In the genomic region with DNA sequence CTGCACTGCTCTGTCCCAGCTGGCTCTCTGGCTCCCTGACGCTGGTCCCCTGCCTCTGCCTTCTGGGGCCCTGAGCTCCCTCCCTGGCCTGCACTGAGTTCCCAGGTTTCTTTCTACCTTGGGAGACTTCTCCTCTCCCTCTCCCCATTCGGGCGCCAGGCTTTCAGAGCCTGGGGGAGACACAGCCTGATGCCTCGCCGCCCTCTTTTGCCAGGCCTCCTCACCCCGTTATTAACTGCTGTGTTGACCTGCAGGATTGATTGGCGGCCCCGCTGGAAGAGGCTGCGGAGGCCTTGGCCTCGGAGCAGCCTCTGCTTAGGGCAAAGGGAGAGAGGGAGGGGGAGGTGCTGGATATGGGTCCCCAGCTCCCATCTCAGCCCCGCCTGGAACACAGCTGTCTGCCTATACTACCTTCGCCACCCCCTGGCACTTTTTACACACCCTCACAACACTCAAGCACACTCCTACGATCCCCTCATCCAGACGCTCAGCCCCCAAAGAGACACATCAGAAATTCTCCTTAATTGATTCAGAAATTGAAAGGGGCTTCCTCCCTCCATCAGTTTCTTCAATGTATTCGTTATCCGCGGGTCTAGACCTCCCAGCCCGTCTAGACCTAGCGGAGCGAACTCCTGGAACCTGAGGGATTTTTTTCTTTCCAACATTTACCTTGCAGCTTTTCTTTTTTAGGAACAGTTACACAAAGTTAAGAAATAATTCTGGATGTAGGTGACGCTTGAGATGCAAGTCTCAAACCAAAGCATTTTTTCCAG, we compare ENCODE assay signal across 17 cellular contexts. TPM values are rescaled to one million over a fixed set of nuclear protein-coding genes. Genes with fewer than 3 reads are reported as not detected.
DNase-seq lines count a peak whose midpoint lies in the region; ATAC-seq and TF ChIP-seq lines count a peak whose summit lies in the region.
"Had no signal": no experiment of that assay in that cellular context is flagged by ENCODE, and none has a peak within 500 bp of the region (broad histone marks: within the 10 kb centered on the region; RNA-seq: fewer than 3 reads in every experiment).

No MANE protein-coding gene starts in this region.

- H3K27ac ChIP-seq in smooth muscle cell (ENCODE audit: low read depth) = no peak overlapping the region

- POLR2A ChIA-PET in activated CD8-positive, alpha-beta T cell treated with anti-CD3 and anti-CD28 coated beads, Interleukin-2, amount 10 ng/mL, durations not matched to agents 7 days and 5 days (lab: Charles Lee) = interaction anchor here (0.6 to 0.7 kb wide), 2 partner anchors 12 to 28 kb away, joined by 3 to 4 read pairs; no protein-coding TSS in a partner anchor
- POLR2A ChIA-PET in activated CD8-positive, alpha-beta T cell treated with anti-CD3 and anti-CD28 coated beads for 36 hours (lab: Charles Lee) = interaction anchor here (0.7 kb wide), 1 partner anchor 186 kb away, joined by 3 read pairs; no protein-coding TSS in a partner anchor
- POLR2A ChIA-PET in WTC11 (lab: Charles Lee) = no interaction called here

- no peaks in the 10 kb centered on the region for H3K9me3 Mint-ChIP-seq in activated CD8-positive, alpha-beta T cell treated with anti-CD3 and anti-CD28 coated beads, Interleukin-2, amount 10 ng/mL, durations not matched to agents 7 days and 5 days (ENCODE audit: insufficient read depth)
- no peaks in the 10 kb centered on the region for H3K9me3 Mint-ChIP-seq in activated CD8-positive, alpha-beta T cell treated with anti-CD3 and anti-CD28 coated beads for 36 hours
- H3K9me3 Mint-ChIP-seq in WTC11 = no peaks in the 10 kb centered on the region

- no peak overlapping the region for H2AFZ ChIP-seq in smooth muscle cell (ENCODE audit: low read depth)

- no peak for TF ChIP-seq CTCF in activated CD8-positive, alpha-beta T cell treated with anti-CD3 and anti-CD28 coated beads for 36 hours (IDR thresholded peaks at IDR 0.05)
- TF ChIP-seq CTCF in WTC11 (IDR thresholded peaks at IDR 0.05) (no peak), smooth muscle cell (IDR thresholded peaks at IDR 0.05; ENCODE audit: borderline replicate concordance, insufficient read depth, poor library complexity, severe bottlenecking) (no peak)

- H3K27me3 ChIP-seq in smooth muscle cell (ENCODE audit: low read depth) = peaks cover 100% of the 10 kb centered on the region

- no peaks in the 10 kb centered on the region for H3K36me3 ChIP-seq in smooth muscle cell (ENCODE audit: low read depth)

- ATAC-seq in activated CD8-positive, alpha-beta T cell treated with anti-CD3 and anti-CD28 coated beads, Interleukin-2, amount 10 ng/mL, durations not matched to agents 7 days and 5 days = peak; percentile 41
- ATAC-seq in activated CD8-positive, alpha-beta T cell treated with anti-CD3 and anti-CD28 coated beads for 36 hours = no peak
- ATAC-seq in WTC11 = no peak; the same call in 1 of the 2 replicates
- ATAC-seq in GM19035 (IDR thresholded peaks at IDR 0.05; ENCODE audit: unreplicated experiment) = no peak

- CTCF ChIA-PET in activated CD8-positive, alpha-beta T cell treated with anti-CD3 and anti-CD28 coated beads, Interleukin-2, amount 10 ng/mL, durations not matched to agents 7 days and 5 days (lab: Charles Lee) = no interaction called here
- CTCF ChIA-PET in activated CD8-positive, alpha-beta T cell treated with anti-CD3 and anti-CD28 coated beads for 36 hours (lab: Charles Lee) = interaction anchor here (0.9 to 1.4 kb wide), 3 partner anchors 134 to 176 kb away, joined by 3 to 4 read pairs (median 3); no protein-coding TSS in a partner anchor
- CTCF ChIA-PET in WTC11 (lab: Charles Lee) = interaction anchor here (0.6 to 9.9 kb wide), 5 partner anchors 96 to 281 kb away, joined by 3 to 167 read pairs (median 4); no protein-coding TSS in a partner anchor

- no peak overlapping the region for H3K27ac Mint-ChIP-seq in activated CD8-positive, alpha-beta T cell treated with anti-CD3 and anti-CD28 coated beads, Interleukin-2, amount 10 ng/mL, durations not matched to agents 7 days and 5 days
- H3K27ac Mint-ChIP-seq in activated CD8-positive, alpha-beta T cell treated with anti-CD3 and anti-CD28 coated beads for 36 hours = no peak overlapping the region
- H3K27ac Mint-ChIP-seq in WTC11 = no peak overlapping the region

- peaks cover 30% of the 10 kb centered on the region for H3K4me1 ChIP-seq in smooth muscle cell (ENCODE audit: low read depth)

- peak overlapping the region; percentile 80 for H3K4me2 ChIP-seq in smooth muscle cell

- H4K20me1 ChIP-seq in smooth muscle cell (ENCODE audit: low read depth) = no peaks in the 10 kb centered on the region

- H3F3A ChIP-seq in smooth muscle cell (ENCODE audit: low read depth) = no peaks in the 10 kb centered on the region

- DNase-seq in activated CD8-positive, alpha-beta T cell treated with anti-CD3 and anti-CD28 coated beads, Interleukin-2, amount 10 ng/mL, durations not matched to agents 7 days and 5 days = no peak
- DNase-seq in activated CD8-positive, alpha-beta T cell treated with anti-CD3 and anti-CD28 coated beads for 36 hours = no peak
- DNase-seq in WTC11 (ENCODE audit: low spot score) (no peak), smooth muscle cell (lab: John Stamatoyannopoulos, UW; ENCODE audit: unreplicated experiment) (no peak), NCI-H748 treated with DMSO at 0.1 percent for 48 hours (lab: John Stamatoyannopoulos, UW) (no peak), AG08395 (ENCODE audit: low spot score) (no peak)
- DNase-seq: activated CD4-positive, alpha-beta T cell treated with anti-CD3 and anti-CD28 coated beads, Interleukin-2, amount 50 U/mL, for 4 hours; hippocampal formation; SW 1271 had no signal

- H3K4me3 Mint-ChIP-seq in activated CD8-positive, alpha-beta T cell treated with anti-CD3 and anti-CD28 coated beads, Interleukin-2, amount 10 ng/mL, durations not matched to agents 7 days and 5 days = peak overlapping the region; percentile 25
- H3K4me3 Mint-ChIP-seq in activated CD8-positive, alpha-beta T cell treated with anti-CD3 and anti-CD28 coated beads for 36 hours = no peak overlapping the region
- peak overlapping the region; percentile 31 for H3K4me3 Mint-ChIP-seq in WTC11

- intact Hi-C loops in activated CD8-positive, alpha-beta T cell treated with anti-CD3 and anti-CD28 coated beads for 36 hours (cut with micrococcal nuclease) = no loop called here

- no peaks in the 10 kb centered on the region for H3K36me3 Mint-ChIP-seq in activated CD8-positive, alpha-beta T cell treated with anti-CD3 and anti-CD28 coated beads, Interleukin-2, amount 10 ng/mL, durations not matched to agents 7 days and 5 days (ENCODE audit: low read depth)
- H3K36me3 Mint-ChIP-seq in activated CD8-positive, alpha-beta T cell treated with anti-CD3 and anti-CD28 coated beads for 36 hours (ENCODE audit: low read depth) = no peaks in the 10 kb centered on the region
- no peaks in the 10 kb centered on the region for H3K36me3 Mint-ChIP-seq in WTC11

- 5% methylated on average over 20 of the region's 21 CpGs for WGBS in smooth muscle cell (ENCODE audit: low lambda C conversion rate)

- H3K4me1 Mint-ChIP-seq in activated CD8-positive, alpha-beta T cell treated with anti-CD3 and anti-CD28 coated beads, Interleukin-2, amount 10 ng/mL, durations not matched to agents 7 days and 5 days (ENCODE audit: low read depth) = peaks cover 29% of the 10 kb centered on the region
- peaks cover 29% of the 10 kb centered on the region for H3K4me1 Mint-ChIP-seq in activated CD8-positive, alpha-beta T cell treated with anti-CD3 and anti-CD28 coated beads for 36 hours (ENCODE audit: low read depth)
- H3K4me1 Mint-ChIP-seq in WTC11 = peaks cover 71% of the 10 kb centered on the region

- peaks cover 94% of the 10 kb centered on the region for H3K27me3 Mint-ChIP-seq in activated CD8-positive, alpha-beta T cell treated with anti-CD3 and anti-CD28 coated beads, Interleukin-2, amount 10 ng/mL, durations not matched to agents 7 days and 5 days (ENCODE audit: low read depth)
- peaks cover 91% of the 10 kb centered on the region for H3K27me3 Mint-ChIP-seq in activated CD8-positive, alpha-beta T cell treated with anti-CD3 and anti-CD28 coated beads for 36 hours
- H3K27me3 Mint-ChIP-seq in WTC11 (ENCODE audit: low read depth) = peaks cover 100% of the 10 kb centered on the region

- H3K9ac ChIP-seq in smooth muscle cell (ENCODE audit: low read depth) = no peak overlapping the region

- H3K9me3 ChIP-seq in iPS-18c (ENCODE audit: control insufficient read depth, insufficient read depth, low read length) (peaks cover 3% of the 10 kb centered on the region), smooth muscle cell (replicated peaks; ENCODE audit: low read depth) (no peaks in the 10 kb centered on the region)

- H3K79me2 ChIP-seq in smooth muscle cell (ENCODE audit: low read depth) = no peaks in the 10 kb centered on the region

- H3K4me3 ChIP-seq in iPS-18c (ENCODE audit: insufficient read depth, low read depth, low read length) = peak overlapping the region; percentile 29; the same call in 1 of the 2 replicates
- H3K4me3 ChIP-seq in smooth muscle cell = no peak overlapping the region

TF ChIP-seq in WTC11, 78 proteins besides CTCF, POLR2A, EP300 and RAD21:
- TF ChIP-seq TCF7 (CRISPR knock-in tag; IDR thresholded peaks at IDR 0.05; ENCODE audit: low read depth) (no peak), ZNF263 (CRISPR knock-in tag; IDR thresholded peaks at IDR 0.05; ENCODE audit: low read depth) (no peak), SMAD3 (CRISPR knock-in tag; IDR thresholded peaks at IDR 0.05; ENCODE audit: borderline replicate concordance) (no peak), FOXK1 (CRISPR knock-in tag; IDR thresholded peaks at IDR 0.05) (no peak)
- TF ChIP-seq, protein P1, sequence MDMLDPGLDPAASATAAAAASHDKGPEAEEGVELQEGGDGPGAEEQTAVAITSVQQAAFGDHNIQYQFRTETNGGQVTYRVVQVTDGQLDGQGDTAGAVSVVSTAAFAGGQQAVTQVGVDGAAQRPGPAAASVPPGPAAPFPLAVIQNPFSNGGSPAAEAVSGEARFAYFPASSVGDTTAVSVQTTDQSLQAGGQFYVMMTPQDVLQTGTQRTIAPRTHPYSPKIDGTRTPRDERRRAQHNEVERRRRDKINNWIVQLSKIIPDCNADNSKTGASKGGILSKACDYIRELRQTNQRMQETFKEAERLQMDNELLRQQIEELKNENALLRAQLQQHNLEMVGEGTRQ (CRISPR knock-in tag; IDR thresholded peaks at IDR 0.05) = no peak

RNA-seq across cellular contexts. Expression of a gene that starts 7.1 kb away (rescaled TPM):
- total RNA-seq in activated CD8-positive, alpha-beta T cell treated with anti-CD3 and anti-CD28 coated beads, Interleukin-2, amount 10 ng/mL, durations not matched to agents 7 days and 5 days = not detected
- not detected for total RNA-seq in activated CD8-positive, alpha-beta T cell treated with anti-CD3 and anti-CD28 coated beads for 36 hours
- total RNA-seq in WTC11 (2021) (0.09 to 0.21 TPM in 2 of 3 replicates, not detected in the other), smooth muscle cell (not detected in 2 replicates)
- polyA plus RNA-seq in smooth muscle cell = not detected in 2 replicates
- total RNA-seq: endothelial cell of umbilical vein, LHCN-M2, mucosa of gallbladder, OCI-LY7, skeletal muscle tissue, urinary bladder had no signal
- polyA plus RNA-seq: endothelial cell of umbilical vein, urinary bladder had no signal
